11 cellular contexts compared by ENCODE assay signal in genomic region chr10:60681103-60681502, GRCh38.
"Had no signal": no experiment of that assay in that cellular context is flagged by ENCODE, and none has a peak within 500 bp of the region (broad histone marks: within the 10 kb centered on the region; RNA-seq: fewer than 3 reads in every experiment).

No MANE protein-coding gene starts in this region.

- ATAC-seq: HCT116, HepG2 had no signal

- FAIRE-seq: HepG2 had no signal

- H3K27ac Mint-ChIP-seq: HFFc6, IgD-negative memory B cell had no signal

- H3K4me2 ChIP-seq: KMS-11 had no signal

- H3K36me3 ChIP-seq: HAP-1 had no signal

- H3K9ac ChIP-seq: GM23248, KMS-11 had no signal

- H3K4me3 ChIP-seq: GM23248, HAP-1 had no signal

- H3K4me3 Mint-ChIP-seq: HFFc6, IgD-negative memory B cell had no signal

- H3K9me3 Mint-ChIP-seq: HFFc6, IgD-negative memory B cell had no signal

- H3K4me1 ChIP-seq: HAP-1 had no signal

- H3K27ac ChIP-seq: GM23248, HL-60, KMS-11 had no signal

- DNase-seq: GM23248, GOT3, H7, HFFc6, KBM-7 had no signal
